8 cellular contexts compared by ENCODE assay signal in the genomic region with DNA sequence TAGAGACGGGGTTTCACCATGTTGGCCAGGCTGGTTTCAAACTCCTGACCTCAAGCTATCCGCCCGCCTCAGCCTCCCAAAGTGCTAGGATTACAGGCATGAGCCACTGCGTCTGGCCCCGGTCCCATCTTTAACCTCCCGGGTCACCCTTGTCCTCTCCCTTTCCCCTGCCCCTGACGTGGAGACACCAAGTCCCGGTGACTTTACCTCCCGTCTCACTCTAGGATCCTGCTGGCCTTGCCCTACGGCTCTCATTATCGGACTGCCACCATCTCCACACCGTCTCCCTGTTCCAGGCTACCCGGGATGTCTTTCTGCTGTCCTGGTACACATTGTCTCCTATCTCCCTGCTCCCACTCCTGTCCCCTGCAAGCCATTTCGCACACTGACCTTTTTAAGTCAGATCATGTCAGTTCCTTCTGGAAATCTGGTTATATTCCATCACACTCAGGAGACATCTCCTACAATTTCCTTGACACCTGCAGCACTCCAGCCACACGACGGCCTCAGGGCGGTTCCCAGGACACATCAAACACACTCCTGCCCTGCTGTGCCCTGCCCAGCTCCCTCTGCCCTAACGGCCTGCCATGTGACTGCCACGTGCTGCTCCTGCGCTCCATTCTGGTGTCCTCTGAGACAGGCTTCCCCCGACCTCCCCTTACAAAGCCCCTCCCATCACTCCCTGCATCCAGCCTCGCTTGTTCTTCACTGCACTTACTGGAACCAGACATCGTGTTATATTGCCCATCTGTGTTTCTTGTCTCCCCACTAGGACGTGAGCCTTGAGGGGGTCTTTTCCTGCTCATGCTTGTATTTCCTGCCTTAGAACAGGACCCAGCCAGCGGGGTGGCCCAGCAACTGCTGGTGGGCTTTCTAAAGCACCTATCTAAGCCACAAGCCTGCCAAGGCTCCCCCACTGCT. TPM values are rescaled to one million over a fixed set of nuclear protein-coding genes. Genes with fewer than 3 reads are reported as not detected.
DNase-seq lines count a peak whose midpoint lies in the region; ATAC-seq and TF ChIP-seq lines count a peak whose summit lies in the region.

No MANE protein-coding gene starts in this region.

- no peaks in the 10 kb centered on the region for H3K9me3 Mint-ChIP-seq in CD4-positive, alpha-beta memory T cell

- H3K27me3 Mint-ChIP-seq in CD4-positive, alpha-beta memory T cell = no peaks in the 10 kb centered on the region

- no peak overlapping the region for H3K27ac ChIP-seq in CD4-positive, alpha-beta memory T cell (ENCODE audit: low read depth, low read length)
- H3K27ac ChIP-seq in Karpas-422 (ENCODE audit: low read length) = no peak overlapping the region

- peak overlapping the region in 5 of 7 donors; percentile 9 to 70 (median 15) for H3K27ac Mint-ChIP-seq in CD4-positive, alpha-beta memory T cell

- no peaks in the 10 kb centered on the region for H3K36me3 ChIP-seq in CD4-positive, alpha-beta memory T cell (ENCODE audit: insufficient read depth, low read length)
- H3K36me3 ChIP-seq in Karpas-422 (ENCODE audit: insufficient read depth, low read length) (no peaks in the 10 kb centered on the region), neuron (ENCODE audit: insufficient read depth, low read length) (no peaks in the 10 kb centered on the region)

- H3K4me2 ChIP-seq in Karpas-422 (ENCODE audit: low read depth, low read length, poor library complexity, severe bottlenecking) = peak overlapping the region; percentile 91

- peaks cover 4 to 30% (median 12%) of the 10 kb centered on the region in 4 donors for H3K4me1 Mint-ChIP-seq in CD4-positive, alpha-beta memory T cell

- ATAC-seq in GM18505 (IDR thresholded peaks at IDR 0.05; ENCODE audit: unreplicated experiment) = no peak
- ATAC-seq in GM19467 (IDR thresholded peaks at IDR 0.05; ENCODE audit: unreplicated experiment) = no peak
- ATAC-seq in GM21515 (IDR thresholded peaks at IDR 0.05; ENCODE audit: unreplicated experiment) = no peak

- peak overlapping the region; percentile 100 for H2AFZ ChIP-seq in Karpas-422 (ENCODE audit: low read length)
- H2AFZ ChIP-seq in neuron (ENCODE audit: low read depth, low read length) = peak overlapping the region; percentile 18

- peak overlapping the region; percentile 66 for H3K9ac ChIP-seq in Karpas-422 (ENCODE audit: low read length)

- no peaks in the 10 kb centered on the region for H3K27me3 ChIP-seq in CD4-positive, alpha-beta memory T cell (ENCODE audit: insufficient read depth, low read length)
- H3K27me3 ChIP-seq in Karpas-422 (ENCODE audit: low read length) = no peaks in the 10 kb centered on the region
- no peaks in the 10 kb centered on the region for H3K27me3 ChIP-seq in neuron (ENCODE audit: insufficient read depth, low read length)

- no peak for TF ChIP-seq POLR2A in GM18505 (IDR thresholded peaks at IDR 0.05; ENCODE audit: borderline replicate concordance, extremely low read depth, insufficient read depth, insufficient read length)

- CTCF ChIA-PET in CD4-positive, alpha-beta memory T cell (lab: Charles Lee; ENCODE audit: partially characterized antibody) = interaction anchor here (0.6 to 3.3 kb wide), 13 partner anchors 8 to 1433 kb away, joined by 3 to 24 read pairs (median 3); no protein-coding TSS in a partner anchor

- DNase-seq in CD4-positive, alpha-beta memory T cell = no peak
- DNase-seq in Karpas-422 (no peak), ecto neural progenitor cell (ENCODE audit: low spot score) (peak; percentile 32)
- no peak for DNase-seq in stimulated activated CD4-positive, alpha-beta T cell treated with anti-CD3 and anti-CD28 coated beads, Interleukin-15, amount 100 ng/mL, for 24 hours

- POLR2A ChIA-PET in CD4-positive, alpha-beta memory T cell (lab: Charles Lee; ENCODE audit: partially characterized antibody) = interaction anchor here (1.1 kb wide), 1 partner anchor 62 kb away, joined by 3 read pairs; no protein-coding TSS in a partner anchor

- H3K9me2 ChIP-seq in Karpas-422 (replicated peaks; ENCODE audit: insufficient read depth, low read length) = no peaks in the 10 kb centered on the region

- no peaks in the 10 kb centered on the region for H3K9me3 ChIP-seq in CD4-positive, alpha-beta memory T cell (ENCODE audit: control insufficient read depth in 1 of 2, low read length in 2 of 2)
- no peaks in the 10 kb centered on the region for H3K9me3 ChIP-seq in Karpas-422 (ENCODE audit: low read length)
- H3K9me3 ChIP-seq in neuron (ENCODE audit: low read length) = peaks cover 2% of the 10 kb centered on the region

- peaks cover 12% of the 10 kb centered on the region for H3K4me1 ChIP-seq in CD4-positive, alpha-beta memory T cell (ENCODE audit: insufficient read depth, low read length)
- H3K4me1 ChIP-seq in Karpas-422 (ENCODE audit: low read length) (peaks cover 9% of the 10 kb centered on the region), neuron (ENCODE audit: insufficient read depth, low read length) (no peaks in the 10 kb centered on the region)

- no peaks in the 10 kb centered on the region for H3K79me2 ChIP-seq in Karpas-422 (ENCODE audit: low read length)

- H3K36me3 Mint-ChIP-seq in CD4-positive, alpha-beta memory T cell = no peaks in the 10 kb centered on the region

- H3K4me3 ChIP-seq in CD4-positive, alpha-beta memory T cell (ENCODE audit: low read length in 2 of 2) = peak overlapping the region in 1 of 2 donors; percentile 52
- H3K4me3 ChIP-seq in Karpas-422 (ENCODE audit: low read length) (peak overlapping the region; percentile 66; the same call in 1 of the 2 replicates), neuron (ENCODE audit: low read length) (no peak overlapping the region)

- peak overlapping the region; percentile 58 to 84 (median 75) for H3K4me3 Mint-ChIP-seq in CD4-positive, alpha-beta memory T cell

- intact Hi-C loops in CD4-positive, alpha-beta memory T cell (cut with micrococcal nuclease) = loop anchor here (2.0 to 5.0 kb wide), 3 partner anchors 105 to 425 kb away; no protein-coding TSS in a partner anchor

- H4K20me1 ChIP-seq in Karpas-422 (ENCODE audit: insufficient read depth, low read depth, low read length) = no peaks in the 10 kb centered on the region

RNA-seq across cellular contexts. Expression of a gene that starts 32.7 kb away (rescaled TPM):
- not detected for total RNA-seq in CD4-positive, alpha-beta memory T cell
- not detected for polyA plus RNA-seq in CD4-positive, alpha-beta memory T cell
- total RNA-seq in Karpas-422 (2014; rRNA removed; shearing (Covaris generic); ENCODE audit: low replicate concordance) = not detected in 2 replicates
